In the genomic region with DNA sequence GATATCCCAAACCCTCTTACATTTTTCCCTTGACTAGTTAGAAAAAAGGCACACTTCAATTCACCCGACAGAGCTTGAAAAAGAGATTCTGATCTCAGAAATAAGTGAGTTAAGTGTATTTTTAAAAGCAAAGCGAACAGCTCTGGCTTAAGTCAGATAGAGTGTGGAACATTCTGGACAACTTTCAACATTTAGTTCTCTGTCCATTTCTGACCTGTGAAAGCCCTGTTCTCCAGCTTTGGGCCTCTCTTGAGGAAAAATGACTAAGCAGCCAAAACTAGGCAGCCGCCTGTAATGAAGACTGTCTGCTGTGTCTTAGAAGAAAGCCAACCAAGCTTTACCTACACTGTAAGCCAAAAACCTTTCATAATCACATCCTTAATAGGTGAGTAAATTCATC, we compare ENCODE assay signal across 12 cellular contexts. TPM values are rescaled to one million over a fixed set of nuclear protein-coding genes. Genes with fewer than 3 reads are reported as not detected.
DNase-seq lines count a peak whose midpoint lies in the region; ATAC-seq and TF ChIP-seq lines count a peak whose summit lies in the region.
"Had no signal": no experiment of that assay in that cellular context is flagged by ENCODE, and none has a peak within 500 bp of the region (broad histone marks: within the 10 kb centered on the region; RNA-seq: fewer than 3 reads in every experiment).

No MANE protein-coding gene starts in this region.

- peaks cover 32% of the 10 kb centered on the region for H3K36me3 Mint-ChIP-seq in activated naive CD4-positive, alpha-beta T cell treated with anti-CD3 and anti-CD28 coated beads, Interleukin-2, amount 50 U/mL, for 24 hours
- H3K36me3 Mint-ChIP-seq in activated naive CD4-positive, alpha-beta T cell treated with anti-CD3 and anti-CD28 coated beads for 36 hours (ENCODE audit: low read depth): peaks cover 32% of the 10 kb centered on the region

- intact Hi-C loops in activated naive CD4-positive, alpha-beta T cell treated with anti-CD3 and anti-CD28 coated beads for 36 hours (cut with micrococcal nuclease): loop anchor here (1.0 kb wide), 1 partner anchor 12 kb away; no protein-coding TSS in a partner anchor
- intact Hi-C loops in right cardiac atrium (cut with DNase I) (loop anchor here in 1 of 4 donors (10.0 kb wide), 1 partner anchor 49 kb away; a partner anchor contains a TSS), tibial artery (cut with DNase I; ENCODE audit: low total_unique reads) (no loop called here), lower leg skin (cut with DNase I; ENCODE audit: low total_unique reads) (no loop called here)

- no peaks in the 10 kb centered on the region for H3K27me3 Mint-ChIP-seq in activated naive CD4-positive, alpha-beta T cell treated with anti-CD3 and anti-CD28 coated beads, Interleukin-2, amount 50 U/mL, for 24 hours
- no peaks in the 10 kb centered on the region for H3K27me3 Mint-ChIP-seq in activated naive CD4-positive, alpha-beta T cell treated with anti-CD3 and anti-CD28 coated beads for 36 hours (ENCODE audit: low read depth)

- H3K4me3 ChIP-seq in astrocyte of the spinal cord (ENCODE audit: low read depth, low read length) (no peak overlapping the region), right cardiac atrium (ENCODE audit: low read length) (no peak overlapping the region), tibial artery (no peak overlapping the region), lower leg skin (ENCODE audit: low read depth, poor library complexity, severe bottlenecking) (no peak overlapping the region)

- H3K4me3 Mint-ChIP-seq in activated naive CD4-positive, alpha-beta T cell treated with anti-CD3 and anti-CD28 coated beads, Interleukin-2, amount 50 U/mL, for 24 hours: no peak overlapping the region
- no peak overlapping the region for H3K4me3 Mint-ChIP-seq in activated naive CD4-positive, alpha-beta T cell treated with anti-CD3 and anti-CD28 coated beads for 36 hours

- no peaks in the 10 kb centered on the region for H3K27me3 ChIP-seq in right cardiac atrium (ENCODE audit: control insufficient read depth, insufficient read depth)
- H3K27me3 ChIP-seq in tibial artery: no peaks in the 10 kb centered on the region

- H3K27ac ChIP-seq in right cardiac atrium (ENCODE audit: low read length) (no peak overlapping the region), tibial artery (peak overlapping the region; percentile 47 to 60)

- ATAC-seq in right cardiac atrium (peak; percentile 39 to 72), HG03039 (IDR thresholded peaks at IDR 0.05; ENCODE audit: unreplicated experiment) (no peak), GM19452 (IDR thresholded peaks at IDR 0.05; ENCODE audit: unreplicated experiment) (no peak)

- H3K9me3 Mint-ChIP-seq in activated naive CD4-positive, alpha-beta T cell treated with anti-CD3 and anti-CD28 coated beads, Interleukin-2, amount 50 U/mL, for 24 hours: no peaks in the 10 kb centered on the region
- H3K9me3 Mint-ChIP-seq in activated naive CD4-positive, alpha-beta T cell treated with anti-CD3 and anti-CD28 coated beads for 36 hours: peaks cover 11% of the 10 kb centered on the region

- H3K9me3 ChIP-seq in right cardiac atrium (ENCODE audit: control insufficient read depth, low read length) (no peaks in the 10 kb centered on the region), tibial artery (peaks cover 0 to 6% (median 3%) of the 10 kb centered on the region in 3 donors)

- in situ Hi-C loops in astrocyte of the spinal cord (cut with HindIII; ENCODE audit: low sequenced_read_pairs): no loop called here

- TF ChIP-seq CTCF in astrocyte of the spinal cord (IDR thresholded peaks at IDR 0.05; ENCODE audit: low read depth, low read length): no peak
- TF ChIP-seq CTCF in tibial artery (IDR thresholded peaks at IDR 0.05): no peak
- no peak for TF ChIP-seq CTCF in lower leg skin (IDR thresholded peaks at IDR 0.05)

- WGBS in right cardiac atrium: 44% methylated on average over 3 of the region's 3 CpGs
- 66% methylated on average over 3 of the region's 3 CpGs for WGBS in lower leg skin, 2 donors

- H3K36me3 ChIP-seq in tibial artery: no peaks in the 10 kb centered on the region

- H3K4me1 Mint-ChIP-seq in activated naive CD4-positive, alpha-beta T cell treated with anti-CD3 and anti-CD28 coated beads, Interleukin-2, amount 50 U/mL, for 24 hours: peaks cover 61% of the 10 kb centered on the region
- H3K4me1 Mint-ChIP-seq in activated naive CD4-positive, alpha-beta T cell treated with anti-CD3 and anti-CD28 coated beads for 36 hours (ENCODE audit: low read depth): peaks cover 56% of the 10 kb centered on the region

- DNase-seq in activated naive CD4-positive, alpha-beta T cell treated with anti-CD3 and anti-CD28 coated beads for 36 hours: no peak
- DNase-seq in astrocyte of the spinal cord (ENCODE audit: low read depth, low spot score) (peak; percentile 77), right cardiac atrium (no peak), tibial artery (no peak), lower leg skin (ENCODE audit: low spot score in 2 of 2) (no peak)
- DNase-seq: ACHN; activated naive CD4-positive, alpha-beta T cell treated with anti-CD3 and anti-CD28 coated beads, Interleukin-2, amount 50 U/mL, for 16 hours; NCI-H446; posterior cingulate gyrus had no signal

- CTCF ChIA-PET in activated naive CD4-positive, alpha-beta T cell treated with anti-CD3 and anti-CD28 coated beads for 36 hours (lab: Charles Lee): no interaction called here

- no peak for TF ChIP-seq POLR2A in lower leg skin (IDR thresholded peaks at IDR 0.05)

- H3K4me1 ChIP-seq in right cardiac atrium (ENCODE audit: control insufficient read depth, insufficient read depth, low read length) (peaks cover 8% of the 10 kb centered on the region), tibial artery (peaks cover 0 to 67% (median 23%) of the 10 kb centered on the region in 4 donors)

- H3K27ac Mint-ChIP-seq in activated naive CD4-positive, alpha-beta T cell treated with anti-CD3 and anti-CD28 coated beads, Interleukin-2, amount 50 U/mL, for 24 hours: peak overlapping the region; percentile 55
- no peak overlapping the region for H3K27ac Mint-ChIP-seq in activated naive CD4-positive, alpha-beta T cell treated with anti-CD3 and anti-CD28 coated beads for 36 hours

RNA-seq across cellular contexts. Expression of a gene that starts 50.5 kb away (rescaled TPM):
- 100 to 1,000 TPM in 1 of 2 experiments, 10 to 100 TPM in 1; 99.4 to 101 TPM for total RNA-seq in activated naive CD4-positive, alpha-beta T cell treated with anti-CD3 and anti-CD28 coated beads for 36 hours
- total RNA-seq in right cardiac atrium: 1 to 10 TPM; 8.7 to 9.7 (median 9.2) TPM
- polyA plus RNA-seq in right cardiac atrium: 1.8 TPM
- 10 to 100 TPM; 43.6 to 85.1 (median 63.3) TPM for total RNA-seq in lower leg skin

Comparison
In these comparisons a context has a peak if more than half of its experiments do, and no peak if none do; other contexts are left out.
1. ATAC-seq: peak in right cardiac atrium (2 of 2); none in HG03039 (single experiment) and GM19452 (single experiment).
2. RNA of a gene that starts 50.5 kb away (total RNA-seq): 99.4 to 101 TPM in activated naive CD4-positive, alpha-beta T cell treated with anti-CD3 and anti-CD28 coated beads for 36 hours and 43.6 to 85.1 TPM in lower leg skin; 8.7 to 9.7 TPM in right cardiac atrium; every median in the first group is over 4 times any median in the second.